Comparison of ENCODE assay signal across 1 cellular context in the genomic region with DNA sequence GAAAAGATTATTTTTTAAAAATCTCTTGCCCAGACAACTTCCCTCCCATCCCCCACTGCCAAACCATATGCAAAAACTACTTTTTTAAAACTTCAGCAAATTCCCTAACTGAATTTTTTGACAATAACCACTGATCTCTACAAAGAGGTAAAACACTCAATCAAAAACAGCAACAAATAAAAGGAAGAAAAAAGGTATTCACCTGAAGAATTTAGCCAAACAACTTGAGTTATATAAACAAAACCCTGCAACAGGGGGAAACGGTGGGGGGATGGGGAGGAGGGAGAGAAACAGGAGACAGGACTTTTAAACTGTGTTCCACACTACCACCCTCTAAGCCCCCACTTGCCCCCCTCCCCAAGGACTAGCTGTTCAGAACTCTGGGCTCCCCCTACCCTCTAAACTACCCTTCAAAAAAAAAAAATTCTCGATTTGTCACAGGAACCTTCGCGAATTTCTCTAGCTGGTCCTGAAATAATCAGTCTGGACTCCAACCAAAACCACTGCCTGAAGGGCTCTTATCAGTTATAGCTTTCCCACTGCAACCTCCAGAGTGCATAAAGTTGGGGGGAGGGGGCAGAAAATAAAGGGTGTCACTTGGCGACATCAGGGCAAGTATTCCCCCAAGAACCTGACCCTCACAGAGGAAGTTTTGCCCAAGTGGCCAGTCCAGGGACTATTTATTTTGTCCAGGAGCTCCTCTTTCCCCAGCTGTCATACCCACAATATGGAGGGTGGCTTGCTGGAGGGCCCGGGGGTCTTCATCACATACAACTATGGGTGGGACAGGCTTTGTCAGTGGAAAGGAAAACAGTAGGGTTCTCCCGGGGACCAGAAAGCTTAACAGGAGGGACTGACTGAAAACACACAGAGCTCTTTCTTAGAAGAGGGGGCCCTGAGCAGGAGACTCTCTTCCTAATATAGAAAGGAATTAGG.
TF ChIP-seq lines count a peak whose summit lies in the region.

No MANE protein-coding gene starts in this region.

TF ChIP-seq in IMR-90, 13 proteins besides CTCF, POLR2A, EP300 and RAD21:
- TF ChIP-seq CEBPB (IDR thresholded peaks at IDR 0.05; ENCODE audit: low read depth, low read length) (no peak), RCOR1 (IDR thresholded peaks at IDR 0.05; ENCODE audit: insufficient replicate concordance, low read length) (no peak), USF2 (IDR thresholded peaks at IDR 0.05; ENCODE audit: low read depth, low read length) (no peak), MXI1 (IDR thresholded peaks at IDR 0.05; ENCODE audit: borderline replicate concordance, low read depth, low read length) (no peak), SMC3 (IDR thresholded peaks at IDR 0.05; ENCODE audit: low read depth, low read length) (no peak), BHLHE40 (IDR thresholded peaks at IDR 0.05; ENCODE audit: low read depth, low read length) (no peak), RFX5 (IDR thresholded peaks at IDR 0.05; ENCODE audit: low read depth, low read length) (no peak), NFE2L2 (IDR thresholded peaks at IDR 0.05; ENCODE audit: low read depth, low read length) (no peak), MAZ (IDR thresholded peaks at IDR 0.05; ENCODE audit: borderline replicate concordance, low read depth, low read length) (no peak), CHD1 (IDR thresholded peaks at IDR 0.05; ENCODE audit: low read depth, low read length) (no peak), FOS (IDR thresholded peaks at IDR 0.05; ENCODE audit: low read depth, low read length) (no peak), MAFK (IDR thresholded peaks at IDR 0.05; ENCODE audit: low read depth, low read length) (no peak)
- TF ChIP-seq, protein P1, sequence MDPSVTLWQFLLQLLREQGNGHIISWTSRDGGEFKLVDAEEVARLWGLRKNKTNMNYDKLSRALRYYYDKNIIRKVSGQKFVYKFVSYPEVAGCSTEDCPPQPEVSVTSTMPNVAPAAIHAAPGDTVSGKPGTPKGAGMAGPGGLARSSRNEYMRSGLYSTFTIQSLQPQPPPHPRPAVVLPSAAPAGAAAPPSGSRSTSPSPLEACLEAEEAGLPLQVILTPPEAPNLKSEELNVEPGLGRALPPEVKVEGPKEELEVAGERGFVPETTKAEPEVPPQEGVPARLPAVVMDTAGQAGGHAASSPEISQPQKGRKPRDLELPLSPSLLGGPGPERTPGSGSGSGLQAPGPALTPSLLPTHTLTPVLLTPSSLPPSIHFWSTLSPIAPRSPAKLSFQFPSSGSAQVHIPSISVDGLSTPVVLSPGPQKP (IDR thresholded peaks at IDR 0.05; ENCODE audit: borderline replicate concordance, low read depth, low read length): no peak
